ENCODE assay signal across 8 cellular contexts in genomic region chr7:42745357-42746022, GRCh38.
DNase-seq lines count a peak whose midpoint lies in the region; ATAC-seq and TF ChIP-seq lines count a peak whose summit lies in the region.

No MANE protein-coding gene starts in this region.

- DNase-seq in DND-41, result peak; percentile 40
- peak; percentile 69 for DNase-seq in activated CD8-positive, alpha-beta T cell treated with anti-CD3 and anti-CD28 coated beads for 36 hours
- DNase-seq in right cardiac atrium, result peak; percentile 38 to 64 (median 60)
- DNase-seq in testis, result peak; percentile 73
- DNase-seq in lower leg skin (ENCODE audit: low spot score in 2 of 2), result no peak
- DNase-seq in central memory CD4-positive, alpha-beta T cell, result no peak

- H3K4me1 ChIP-seq in DND-41 (ENCODE audit: insufficient read depth, low read length) (peaks cover 15% of the 10 kb centered on the region; the same call in 1 of the 2 replicates), right cardiac atrium (ENCODE audit: control insufficient read depth, insufficient read depth, low read length) (no peaks in the 10 kb centered on the region), testis (no peaks in the 10 kb centered on the region)

- no peak overlapping the region for H3K27ac ChIP-seq in DND-41 (ENCODE audit: low read length)
- no peak overlapping the region for H3K27ac ChIP-seq in right cardiac atrium (ENCODE audit: low read length)
- H3K27ac ChIP-seq in testis, result no peak overlapping the region

- ATAC-seq in DND-41 (ENCODE audit: insufficient read depth, low read depth) (0 out of 3 replicates have a peak, but pooled peaks have one; percentile 44), HG03135 (IDR thresholded peaks at IDR 0.05; ENCODE audit: unreplicated experiment) (peak; percentile 62), right cardiac atrium (peak in 1 of 2 donors; percentile 64), HG03025 (IDR thresholded peaks at IDR 0.05; ENCODE audit: low FRiP score, unreplicated experiment) (no peak)
- no peak for ATAC-seq in activated CD8-positive, alpha-beta T cell treated with anti-CD3 and anti-CD28 coated beads for 36 hours

- no peaks in the 10 kb centered on the region for H3K79me2 ChIP-seq in DND-41 (ENCODE audit: insufficient read depth, low read length)

- no peaks in the 10 kb centered on the region for H3K36me3 Mint-ChIP-seq in activated CD8-positive, alpha-beta T cell treated with anti-CD3 and anti-CD28 coated beads for 36 hours (ENCODE audit: low read depth)

- no peak overlapping the region for H3K9ac ChIP-seq in DND-41 (ENCODE audit: low read depth, low read length)

- CTCF ChIA-PET in activated CD8-positive, alpha-beta T cell treated with anti-CD3 and anti-CD28 coated beads for 36 hours (lab: Charles Lee), result interaction anchor here (0.7 to 2.2 kb wide), 16 partner anchors 8 to 225 kb away, joined by 3 to 10 read pairs (median 4); no protein-coding TSS in a partner anchor

- H3K9me3 ChIP-seq in DND-41 (ENCODE audit: insufficient read depth, low read length, severe bottlenecking) (peaks cover 3% of the 10 kb centered on the region), right cardiac atrium (ENCODE audit: control insufficient read depth, low read length) (no peaks in the 10 kb centered on the region), testis (no peaks in the 10 kb centered on the region)

- TF ChIP-seq POLR2A in testis (IDR thresholded peaks at IDR 0.05) (no peak), lower leg skin (IDR thresholded peaks at IDR 0.05) (no peak)

- H3K4me1 Mint-ChIP-seq in activated CD8-positive, alpha-beta T cell treated with anti-CD3 and anti-CD28 coated beads for 36 hours (ENCODE audit: low read depth), result no peaks in the 10 kb centered on the region

- H3K36me3 ChIP-seq in DND-41 (ENCODE audit: insufficient read depth, low read length) (no peaks in the 10 kb centered on the region), testis (ENCODE audit: low read depth, missing control alignments) (no peaks in the 10 kb centered on the region)

- POLR2A ChIA-PET in activated CD8-positive, alpha-beta T cell treated with anti-CD3 and anti-CD28 coated beads for 36 hours (lab: Charles Lee), result interaction anchor here (0.6 kb wide), 1 partner anchor 229 kb away, joined by 3 read pairs; no protein-coding TSS in a partner anchor

- H3K27me3 ChIP-seq in DND-41 (ENCODE audit: insufficient read depth, low read length, poor library complexity), result no peaks in the 10 kb centered on the region
- H3K27me3 ChIP-seq in right cardiac atrium (ENCODE audit: control insufficient read depth, insufficient read depth), result no peaks in the 10 kb centered on the region
- H3K27me3 ChIP-seq in testis, result no peaks in the 10 kb centered on the region

- peaks cover 3% of the 10 kb centered on the region for H3K9me3 Mint-ChIP-seq in activated CD8-positive, alpha-beta T cell treated with anti-CD3 and anti-CD28 coated beads for 36 hours

- 29% methylated on average over 3 of the region's 3 CpGs for WGBS in right cardiac atrium
- WGBS in testis, 2 donors, result 36 to 45% methylated on average over 3 of the region's 3 CpGs
- 33 to 36% methylated on average over 3 of the region's 3 CpGs for WGBS in lower leg skin, 2 donors

- TF ChIP-seq CTCF in DND-41 (IDR thresholded peaks at IDR 0.05; ENCODE audit: borderline replicate concordance, extremely low read depth, low read length, poor library complexity, severe bottlenecking), result peak; percentile 63
- peak; percentile 69 for TF ChIP-seq CTCF in activated CD8-positive, alpha-beta T cell treated with anti-CD3 and anti-CD28 coated beads for 36 hours (IDR thresholded peaks at IDR 0.05)
- peak; percentile 13 to 71 (median 46) for TF ChIP-seq CTCF in testis (IDR thresholded peaks at IDR 0.05)
- no peak for TF ChIP-seq CTCF in lower leg skin (IDR thresholded peaks at IDR 0.05)

- intact Hi-C loops in activated CD8-positive, alpha-beta T cell treated with anti-CD3 and anti-CD28 coated beads for 36 hours (cut with micrococcal nuclease), result no loop called here
- intact Hi-C loops in right cardiac atrium (cut with DNase I) (no loop called here), testis (cut with DNase I; ENCODE audit: low total_unique reads) (no loop called here), lower leg skin (cut with DNase I; ENCODE audit: low total_unique reads) (no loop called here)

- H3K4me2 ChIP-seq in DND-41 (ENCODE audit: insufficient read depth, low read length), result no peak overlapping the region

- H2AFZ ChIP-seq in DND-41 (ENCODE audit: low read depth, low read length), result no peak overlapping the region

- no peaks in the 10 kb centered on the region for H4K20me1 ChIP-seq in DND-41 (ENCODE audit: insufficient read depth, low read length)

- H3K4me3 ChIP-seq in DND-41 (ENCODE audit: low read depth in 1 of 2, low read length in 2 of 2), result no peak overlapping the region
- no peak overlapping the region for H3K4me3 ChIP-seq in right cardiac atrium (ENCODE audit: low read length)
- no peak overlapping the region for H3K4me3 ChIP-seq in testis
- H3K4me3 ChIP-seq in lower leg skin (ENCODE audit: low read depth, poor library complexity, severe bottlenecking), result no peak overlapping the region

- H3K4me3 Mint-ChIP-seq in activated CD8-positive, alpha-beta T cell treated with anti-CD3 and anti-CD28 coated beads for 36 hours, result no peak overlapping the region

- no peak overlapping the region for H3K27ac Mint-ChIP-seq in activated CD8-positive, alpha-beta T cell treated with anti-CD3 and anti-CD28 coated beads for 36 hours

- H3K27me3 Mint-ChIP-seq in activated CD8-positive, alpha-beta T cell treated with anti-CD3 and anti-CD28 coated beads for 36 hours, result peaks cover 4% of the 10 kb centered on the region

Comparison
In these comparisons a context has a peak if more than half of its experiments do, and no peak if none do; other contexts are left out.
1. ATAC-seq: peak in DND-41 (single experiment) and HG03135 (single experiment); none in activated CD8-positive, alpha-beta T cell treated with anti-CD3 and anti-CD28 coated beads for 36 hours (single experiment) and HG03025 (single experiment).
2. DNase-seq: peak in DND-41 (single experiment), activated CD8-positive, alpha-beta T cell treated with anti-CD3 and anti-CD28 coated beads for 36 hours (single experiment), right cardiac atrium (3 of 3) and testis (single experiment); none in lower leg skin (0 of 2) and central memory CD4-positive, alpha-beta T cell (single experiment).
3. CTCF ChIP-seq: peak in DND-41 (single experiment), activated CD8-positive, alpha-beta T cell treated with anti-CD3 and anti-CD28 coated beads for 36 hours (single experiment) and testis (3 of 3); none in lower leg skin (0 of 3).